ENCODE assay signal across 2 cellular contexts in the genomic region with DNA sequence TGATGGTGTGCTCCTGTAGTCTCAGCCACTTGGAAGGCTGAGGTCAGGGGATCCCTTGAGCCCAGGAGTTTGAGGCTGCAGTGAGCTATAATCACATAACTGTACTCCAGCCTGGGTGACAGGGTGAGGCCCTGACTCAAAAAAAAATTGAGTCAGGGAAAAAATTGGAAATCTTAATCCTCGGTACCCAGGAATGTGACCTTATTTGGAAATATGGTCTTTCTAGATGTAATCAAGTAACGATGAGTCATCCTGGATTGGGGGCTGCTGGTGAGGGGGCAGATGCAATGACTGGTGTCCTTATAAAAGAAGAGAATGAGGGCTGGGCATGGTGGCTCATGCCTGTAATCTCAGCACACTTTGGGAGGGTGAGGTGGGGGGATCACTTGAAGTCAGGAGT.
TF ChIP-seq lines count a peak whose summit lies in the region.
"Not testable (repeated sequence)": the region's sequence is repeated elsewhere in the genome, so short reads cannot be mapped to it uniquely, and the experiment has no call there.

No MANE protein-coding gene starts in this region.

TF ChIP-seq in HEK293, 187 proteins besides CTCF, POLR2A, EP300 and RAD21:
- TF ChIP-seq, protein P1, sequence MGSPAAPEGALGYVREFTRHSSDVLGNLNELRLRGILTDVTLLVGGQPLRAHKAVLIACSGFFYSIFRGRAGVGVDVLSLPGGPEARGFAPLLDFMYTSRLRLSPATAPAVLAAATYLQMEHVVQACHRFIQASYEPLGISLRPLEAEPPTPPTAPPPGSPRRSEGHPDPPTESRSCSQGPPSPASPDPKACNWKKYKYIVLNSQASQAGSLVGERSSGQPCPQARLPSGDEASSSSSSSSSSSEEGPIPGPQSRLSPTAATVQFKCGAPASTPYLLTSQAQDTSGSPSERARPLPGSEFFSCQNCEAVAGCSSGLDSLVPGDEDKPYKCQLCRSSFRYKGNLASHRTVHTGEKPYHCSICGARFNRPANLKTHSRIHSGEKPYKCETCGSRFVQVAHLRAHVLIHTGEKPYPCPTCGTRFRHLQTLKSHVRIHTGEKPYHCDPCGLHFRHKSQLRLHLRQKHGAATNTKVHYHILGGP (tag by site-specific recombination; IDR thresholded peaks at IDR 0.05) = peak; percentile 45; the same call in 1 of the 2 replicates

TF ChIP-seq in K562, 482 proteins besides CTCF, POLR2A, EP300 and RAD21:
- TF ChIP-seq, protein P2, sequence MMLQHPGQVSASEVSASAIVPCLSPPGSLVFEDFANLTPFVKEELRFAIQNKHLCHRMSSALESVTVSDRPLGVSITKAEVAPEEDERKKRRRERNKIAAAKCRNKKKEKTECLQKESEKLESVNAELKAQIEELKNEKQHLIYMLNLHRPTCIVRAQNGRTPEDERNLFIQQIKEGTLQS (IDR thresholded peaks at IDR 0.05) = peak; percentile 46
- TF ChIP-seq, protein P2 (CRISPR knock-in tag; conservative IDR thresholded peaks at IDR 0.05) = not testable (repeated sequence)
- 0 out of 2 replicates have a peak, but pooled peaks have one; percentile 37 for TF ChIP-seq FOSL1 (tag; conservative IDR thresholded peaks at IDR 0.05)
- TF ChIP-seq SRF (CRISPR knock-in tag; IDR thresholded peaks at IDR 0.05) = peak in 1 of 2 experiments; percentile 76; a peak in 2 of 4 replicates
